In the genomic region with DNA sequence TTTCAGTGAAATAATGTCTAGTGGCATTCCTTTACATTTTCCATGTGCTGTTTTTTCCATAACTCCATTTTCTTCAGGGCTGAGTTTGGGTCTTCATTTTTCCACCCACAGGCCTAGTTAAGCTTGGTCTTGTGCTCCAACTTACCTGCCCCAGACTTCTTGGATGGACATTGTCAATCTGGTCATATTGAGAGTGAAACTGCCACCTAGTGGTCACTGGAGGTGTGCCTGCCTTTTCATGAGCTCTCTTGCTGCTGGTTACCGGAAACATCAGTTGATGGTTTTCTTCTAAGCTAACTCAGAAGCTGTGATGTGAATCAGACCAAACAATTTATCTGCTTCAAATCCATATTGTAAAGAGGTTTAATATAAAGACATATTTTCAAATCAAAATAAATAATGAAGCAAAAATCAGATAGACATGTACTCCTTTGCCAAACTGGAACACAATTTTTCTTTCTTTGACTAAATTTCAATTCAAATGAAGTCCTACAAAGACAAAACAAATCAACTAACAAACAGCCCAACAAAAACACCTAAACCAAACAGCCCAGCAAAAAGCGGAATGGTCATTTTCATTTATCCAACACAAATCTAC, we compare ENCODE assay signal across 8 cellular contexts.
DNase-seq lines count a peak whose midpoint lies in the region; ATAC-seq and TF ChIP-seq lines count a peak whose summit lies in the region.

No MANE protein-coding gene starts in this region.

- peaks cover 2% of the 10 kb centered on the region for H3K27me3 Mint-ChIP-seq in nephron progenitor cell (ENCODE audit: low read depth, poor library complexity)

- no peak overlapping the region for H3K4me3 Mint-ChIP-seq in nephron progenitor cell

- H3K36me3 ChIP-seq in esophagus muscularis mucosa (no peaks in the 10 kb centered on the region), transverse colon (no peaks in the 10 kb centered on the region)

- WGBS in esophagus muscularis mucosa = 79% methylated on average over 2 of the region's 2 CpGs
- 48 to 69% methylated on average over 2 of the region's 2 CpGs for WGBS in transverse colon (ENCODE audit: low coverage in 1 of 2), 2 donors

- DNase-seq in AG20443 (ENCODE audit: low spot score) (peak; percentile 79), NOMO-1 treated with dmso at 0.1 percent for 144 hours (lab: John Stamatoyannopoulos, UW; ENCODE audit: unreplicated experiment) (peak; percentile 8), activated T-cell treated with anti-CD3 and anti-CD28 coated beads for 1 hour (ENCODE audit: low read depth) (peak; percentile 45), esophagus muscularis mucosa (ENCODE audit: extremely low spot score) (no peak), nephron progenitor cell (peak; percentile 53), transverse colon (peak; percentile 76)

- TF ChIP-seq POLR2A in esophagus muscularis mucosa (IDR thresholded peaks at IDR 0.05; ENCODE audit: low read depth) (no peak), transverse colon (IDR thresholded peaks at IDR 0.05) (no peak)

- H3K4me1 Mint-ChIP-seq in nephron progenitor cell = peaks cover 17% of the 10 kb centered on the region

- H3K4me1 ChIP-seq in esophagus muscularis mucosa = peaks cover 0 to 5% (median 2%) of the 10 kb centered on the region in 4 donors
- H3K4me1 ChIP-seq in transverse colon = peaks cover 6 to 23% (median 15%) of the 10 kb centered on the region in 4 donors

- H3K27ac Mint-ChIP-seq in nephron progenitor cell = no peak overlapping the region

- in situ Hi-C loops in transverse colon (cut with MboI; ENCODE audit: low pct_ligation_motif_present in 1 of 4, low pct_unique_long_range_greater_than_20kb in 1 of 4, low sequenced_read_pairs in 3 of 4) = loop anchor here (10.0 to 25.0 kb wide), 11 partner anchors 135 to 1063 kb away; partner anchors contain the start of genes THBS1 (in 4 of the 4), FAM98B (in 1 of the 4) and RASGRP1 (in 1 of the 4)

- peak; percentile 72 for ATAC-seq in GM18519 (IDR thresholded peaks at IDR 0.05; ENCODE audit: low FRiP score, unreplicated experiment)
- peak; percentile 67 for ATAC-seq in HG03354 (IDR thresholded peaks at IDR 0.05; ENCODE audit: poor library complexity, severe bottlenecking, unreplicated experiment)

- no peaks in the 10 kb centered on the region for H3K9me3 ChIP-seq in esophagus muscularis mucosa
- H3K9me3 ChIP-seq in transverse colon = no peaks in the 10 kb centered on the region

- no peaks in the 10 kb centered on the region for H3K9me3 Mint-ChIP-seq in nephron progenitor cell

- H3K27ac ChIP-seq in esophagus muscularis mucosa (replicated peaks in 1 of 4) (no peak overlapping the region), transverse colon (no peak overlapping the region)

- TF ChIP-seq CTCF in esophagus muscularis mucosa (IDR thresholded peaks at IDR 0.05) (peak; percentile 60 to 78 (median 73)), nephron progenitor cell (IDR thresholded peaks at IDR 0.05) (peak; percentile 78), transverse colon (IDR thresholded peaks at IDR 0.05) (peak; percentile 76 to 86 (median 81))

- H3K27me3 ChIP-seq in esophagus muscularis mucosa (no peaks in the 10 kb centered on the region), transverse colon (no peaks in the 10 kb centered on the region)

- intact Hi-C loops in esophagus muscularis mucosa (cut with DNase I) = loop anchor here (10.0 kb wide), 1 partner anchor 885 kb away; the partner anchor contains the start of gene THBS1
- intact Hi-C loops in transverse colon (cut with DNase I; ENCODE audit: low total_unique reads) = loop anchor here (10.0 kb wide), 1 partner anchor 1065 kb away; no protein-coding TSS in a partner anchor

- TF ChIP-seq EP300 in esophagus muscularis mucosa (IDR thresholded peaks at IDR 0.05) (no peak), transverse colon (IDR thresholded peaks at IDR 0.05; ENCODE audit: low read depth) (no peak)

- no peaks in the 10 kb centered on the region for H3K36me3 Mint-ChIP-seq in nephron progenitor cell (ENCODE audit: low read depth)

- no peak overlapping the region for H3K4me3 ChIP-seq in esophagus muscularis mucosa
- H3K4me3 ChIP-seq in transverse colon = no peak overlapping the region
